In genomic region chrX:73127700-73128241, GRCh38 we compare ENCODE assay signal across 12 cellular contexts. TPM values are rescaled to one million over a fixed set of nuclear protein-coding genes. Genes with fewer than 3 reads are reported as not detected.
DNase-seq lines count a peak whose midpoint lies in the region; TF ChIP-seq lines count a peak whose summit lies in the region.
"Had no signal": no experiment of that assay in that cellular context is flagged by ENCODE, and none has a peak within 500 bp of the region (broad histone marks: within the 10 kb centered on the region; RNA-seq: fewer than 3 reads in every experiment).

No MANE protein-coding gene starts in this region.

- CTCF ChIA-PET in mammary epithelial cell (lab: Charles Lee; ENCODE audit: low non-redundant PET) = no interaction called here

- H3K9ac ChIP-seq in mammary epithelial cell (ENCODE audit: insufficient read depth, low read length) = no peak overlapping the region

- WGBS in mammary epithelial cell (ENCODE audit: low coverage, missing lambda C conversion rate) = 64% methylated on average over 22 of the region's 23 CpGs

- no peak for TF ChIP-seq CTCF in mammary epithelial cell (conservative IDR thresholded peaks at IDR 0.05 in 1 of 2, IDR thresholded peaks at IDR 0.05 in 1 of 2; ENCODE audit: extremely low read depth in 1 of 2, insufficient read depth in 1 of 2, low read depth in 1 of 2, low read length in 2 of 2)

- H3K4me1 Mint-ChIP-seq in activated T-helper 1 cell treated with anti-CD3 and anti-CD28 coated beads, Interleukin-12 subunit alpha, Interleukin-12 subunit beta, Interleukin-2, Interleukin-4 antibody, amounts not matched to agents 30 ng/mL and 10 ng/mL and 1 ng/mL, durations not matched to agents 14 hours and 24 hours and 36 hours (ENCODE audit: low read depth) = no peaks in the 10 kb centered on the region
- H3K4me1 Mint-ChIP-seq: stimulated activated memory B cell treated with anti-CD40 and anti-IgM and Interleukin-4, amounts not matched to agents 10 μg/mL and 1 μg/mL and 100 μg/mL, for 72 hours had no signal

- H4K20me1 ChIP-seq in mammary epithelial cell (ENCODE audit: insufficient read depth, low read length) = no peaks in the 10 kb centered on the region

- H3K9me3 ChIP-seq in mammary epithelial cell (replicated peaks; ENCODE audit: insufficient read depth, low read length) = no peaks in the 10 kb centered on the region

- in situ Hi-C loops in T47D (cut with HindIII; ENCODE audit: low pct_unique_long_range_greater_than_20kb, low sequenced_read_pairs) (no loop called here), mammary epithelial cell (cut with MboI; ENCODE audit: low sequenced_read_pairs in 2 of 2) (no loop called here)

- H3K27ac ChIP-seq in mammary epithelial cell (ENCODE audit: insufficient read depth, low read depth, low read length) = no peak overlapping the region
- H3K27ac ChIP-seq: psoas muscle had no signal

- H2AFZ ChIP-seq in mammary epithelial cell (ENCODE audit: low read depth, low read length) = no peak overlapping the region

- H3K27me3 Mint-ChIP-seq in activated T-helper 1 cell treated with anti-CD3 and anti-CD28 coated beads, Interleukin-12 subunit alpha, Interleukin-12 subunit beta, Interleukin-2, Interleukin-4 antibody, amounts not matched to agents 30 ng/mL and 10 ng/mL and 1 ng/mL, durations not matched to agents 14 hours and 24 hours and 36 hours (ENCODE audit: insufficient read depth) = peaks cover 2% of the 10 kb centered on the region

- no peaks in the 10 kb centered on the region for H3K27me3 ChIP-seq in mammary epithelial cell (ENCODE audit: insufficient read depth, low read length)

- peaks cover 3% of the 10 kb centered on the region for H3K9me3 Mint-ChIP-seq in activated T-helper 1 cell treated with anti-CD3 and anti-CD28 coated beads, Interleukin-12 subunit alpha, Interleukin-12 subunit beta, Interleukin-2, Interleukin-4 antibody, amounts not matched to agents 30 ng/mL and 10 ng/mL and 1 ng/mL, durations not matched to agents 14 hours and 24 hours and 36 hours
- H3K9me3 Mint-ChIP-seq: stimulated activated memory B cell treated with anti-CD40 and anti-IgM and Interleukin-4, amounts not matched to agents 10 μg/mL and 1 μg/mL and 100 μg/mL, for 72 hours had no signal

- BruUV-seq in mammary epithelial cell (replicated peaks; lab: Mats Ljungman, UMichigan) = no TSS peak

- dilution Hi-C loops in mammary epithelial cell (cut with HindIII; ENCODE audit: low sequenced_read_pairs) = no loop called here

- intact Hi-C loops in mammary epithelial cell (cut with micrococcal nuclease) = no loop called here
- intact Hi-C loops in activated T-helper 1 cell treated with anti-CD3 and anti-CD28 coated beads, Interleukin-12 subunit alpha, Interleukin-12 subunit beta, Interleukin-2, Interleukin-4 antibody, amounts not matched to agents 30 ng/mL and 10 ng/mL and 1 ng/mL, durations not matched to agents 14 hours and 24 hours and 36 hours (cut with micrococcal nuclease) = no loop called here

- DNase-seq in T47D (ENCODE audit: low read depth in 1 of 2, low spot score in 1 of 2) = peak; percentile 0 to 63
- DNase-seq in mammary epithelial cell = no peak
- no peak for DNase-seq in activated T-helper 1 cell treated with anti-CD3 and anti-CD28 coated beads, Interleukin-12 subunit alpha, Interleukin-12 subunit beta, Interleukin-2, Interleukin-4 antibody, amounts not matched to agents 30 ng/mL and 10 ng/mL and 1 ng/mL, durations not matched to agents 14 hours and 24 hours and 36 hours (ENCODE audit: low spot score)
- peak; percentile 15 for DNase-seq in iPS-NIHi7 (ENCODE audit: extremely low spot score)
- peak; percentile 33 for DNase-seq in superior temporal gyrus (ENCODE audit: extremely low spot score)
- DNase-seq in NCI-H2029 (lab: John Stamatoyannopoulos, UW) = no peak
- no peak for DNase-seq in HUDEP-2 (lab: John Stamatoyannopoulos, UW; ENCODE audit: unreplicated experiment in 76 of 76)
- no peak for DNase-seq in activated gamma-delta T cell (lab: John Stamatoyannopoulos, UW)

- H3K4me1 ChIP-seq in mammary epithelial cell (ENCODE audit: insufficient read depth, low read length) = no peaks in the 10 kb centered on the region
- H3K4me1 ChIP-seq: psoas muscle had no signal

- H3K4me3 Mint-ChIP-seq in activated T-helper 1 cell treated with anti-CD3 and anti-CD28 coated beads, Interleukin-12 subunit alpha, Interleukin-12 subunit beta, Interleukin-2, Interleukin-4 antibody, amounts not matched to agents 30 ng/mL and 10 ng/mL and 1 ng/mL, durations not matched to agents 14 hours and 24 hours and 36 hours = peak overlapping the region; percentile 66
- H3K4me3 Mint-ChIP-seq: stimulated activated memory B cell treated with anti-CD40 and anti-IgM and Interleukin-4, amounts not matched to agents 10 μg/mL and 1 μg/mL and 100 μg/mL, for 72 hours had no signal

- no peaks in the 10 kb centered on the region for H3K36me3 ChIP-seq in mammary epithelial cell (ENCODE audit: insufficient read depth, low read length)

- H3K36me3 Mint-ChIP-seq in activated T-helper 1 cell treated with anti-CD3 and anti-CD28 coated beads, Interleukin-12 subunit alpha, Interleukin-12 subunit beta, Interleukin-2, Interleukin-4 antibody, amounts not matched to agents 30 ng/mL and 10 ng/mL and 1 ng/mL, durations not matched to agents 14 hours and 24 hours and 36 hours (ENCODE audit: low read depth) = peaks cover 2% of the 10 kb centered on the region
- H3K36me3 Mint-ChIP-seq: stimulated activated memory B cell treated with anti-CD40 and anti-IgM and Interleukin-4, amounts not matched to agents 10 μg/mL and 1 μg/mL and 100 μg/mL, for 72 hours had no signal

- no peak overlapping the region for H3K4me2 ChIP-seq in mammary epithelial cell (ENCODE audit: insufficient read depth, low read depth, low read length)

- no peaks in the 10 kb centered on the region for H3K79me2 ChIP-seq in mammary epithelial cell (ENCODE audit: insufficient read depth, low read length)

- H3K27ac Mint-ChIP-seq in activated T-helper 1 cell treated with anti-CD3 and anti-CD28 coated beads, Interleukin-12 subunit alpha, Interleukin-12 subunit beta, Interleukin-2, Interleukin-4 antibody, amounts not matched to agents 30 ng/mL and 10 ng/mL and 1 ng/mL, durations not matched to agents 14 hours and 24 hours and 36 hours = no peak overlapping the region
- H3K27ac Mint-ChIP-seq: stimulated activated memory B cell treated with anti-CD40 and anti-IgM and Interleukin-4, amounts not matched to agents 10 μg/mL and 1 μg/mL and 100 μg/mL, for 72 hours had no signal

- H3K4me3 ChIP-seq in mammary epithelial cell (replicated peaks in 1 of 3; ENCODE audit: insufficient read depth in 1 of 3, low read depth in 2 of 3, low read length in 3 of 3) = no peak overlapping the region
- H3K4me3 ChIP-seq: psoas muscle had no signal

RNA-seq across cellular contexts. Expression of gene PABPC1L2A, which starts 48.5 kb away (rescaled TPM):
- not detected for total RNA-seq in mammary epithelial cell
- polyA plus RNA-seq in mammary epithelial cell = not detected
- polyA minus RNA-seq in mammary epithelial cell = not detected
- not detected in 2 replicates for total RNA-seq in activated T-helper 1 cell treated with anti-CD3 and anti-CD28 coated beads, Interleukin-12 subunit alpha, Interleukin-12 subunit beta, Interleukin-2, Interleukin-4 antibody, amounts not matched to agents 30 ng/mL and 10 ng/mL and 1 ng/mL, durations not matched to agents 14 hours and 24 hours and 36 hours
- total RNA-seq: psoas muscle; T-helper 1 cell treated with Interleukin-12 subunit alpha and Interleukin-12 subunit beta and Interleukin-4 antibody, amounts not matched to agents 30 ng/mL and 1 ng/mL, for 36 hours had no signal
- polyA plus RNA-seq: adipose tissue, psoas muscle had no signal

Comparison
In these comparisons a context has a peak if more than half of its experiments do, and no peak if none do; other contexts are left out.
1. DNase-seq: peak in T47D (2 of 2), iPS-NIHi7 (single experiment) and superior temporal gyrus (single experiment); none in mammary epithelial cell (single experiment), activated T-helper 1 cell treated with anti-CD3 and anti-CD28 coated beads, Interleukin-12 subunit alpha, Interleukin-12 subunit beta, Interleukin-2, Interleukin-4 antibody, amounts not matched to agents 30 ng/mL and 10 ng/mL and 1 ng/mL, durations not matched to agents 14 hours and 24 hours and 36 hours (single experiment), NCI-H2029 (single experiment), HUDEP-2 (0 of 76) and activated gamma-delta T cell (single experiment).